ENCODE assay signal across 20 cellular contexts in genomic region chr13:65834897-65835296, GRCh38.
A peak's percentile ranks its signal among the peaks of the same experiment; 100 is the strongest.
DNase-seq lines count a peak whose midpoint lies in the region; ATAC-seq and TF ChIP-seq lines count a peak whose summit lies in the region.
"Had no signal": no experiment of that assay in that cellular context is flagged by ENCODE, and none has a peak within 500 bp of the region (broad histone marks: within the 10 kb centered on the region; RNA-seq: fewer than 3 reads in every experiment).

No MANE protein-coding gene starts in this region.

- no peaks in the 10 kb centered on the region for H3F3A ChIP-seq in SK-N-SH (replicated peaks; ENCODE audit: insufficient read depth)

- no peaks in the 10 kb centered on the region; a peak in 1 of 4 replicates for H3K4me1 ChIP-seq in SK-N-SH (ENCODE audit: control insufficient read depth in 1 of 2, insufficient read depth in 2 of 2, low read depth in 1 of 2, low read length in 1 of 2)
- H3K4me1 ChIP-seq: BE2C had no signal

- no peaks in the 10 kb centered on the region for H3K36me3 ChIP-seq in SK-N-SH (replicated peaks in 1 of 2; ENCODE audit: control insufficient read depth in 1 of 2, insufficient read depth in 2 of 2, low read length in 1 of 2)
- H3K36me3 ChIP-seq: BE2C had no signal

- H3K27me3 ChIP-seq in SK-N-SH (ENCODE audit: insufficient read depth) = no peaks in the 10 kb centered on the region
- H3K27me3 ChIP-seq: BE2C had no signal

- POLR2A ChIA-PET in SK-N-SH (lab: Yijun Ruan, JAX) = no interaction called here
- POLR2A ChIA-PET in HEK293T (lab: Yijun Ruan, JAX) = no interaction called here

- no peaks in the 10 kb centered on the region for H3K9me2 ChIP-seq in SK-N-SH

- TF ChIP-seq CTCF in SK-N-SH (IDR thresholded peaks at IDR 0.05) (no peak), choroid plexus epithelial cell (conservative IDR thresholded peaks at IDR 0.05; ENCODE audit: low read depth, low read length) (no peak)

- TF ChIP-seq EP300 in SK-N-SH (IDR thresholded peaks at IDR 0.05; ENCODE audit: borderline replicate concordance in 1 of 2, low read depth in 1 of 2, low read length in 1 of 2) = no peak

- H4K20me1 ChIP-seq in SK-N-SH (ENCODE audit: insufficient read depth) = no peaks in the 10 kb centered on the region

- no peaks in the 10 kb centered on the region for H3K79me2 ChIP-seq in SK-N-SH (ENCODE audit: insufficient read depth)

- no peak for ATAC-seq in HG03571 (IDR thresholded peaks at IDR 0.05; ENCODE audit: unreplicated experiment)

- no peaks in the 10 kb centered on the region for H3K9me3 ChIP-seq in SK-N-SH
- H3K9me3 ChIP-seq: BE2C had no signal

- 49% methylated on average over 2 of the region's 2 CpGs for WGBS in SK-N-SH (ENCODE audit: low lambda C conversion rate)

- H2AFZ ChIP-seq in SK-N-SH (ENCODE audit: low read depth) = peak overlapping the region; percentile 30; the same call in 1 of the 2 replicates
- H2AFZ ChIP-seq: GM23248 had no signal

- H3K27ac ChIP-seq in SK-N-SH (ENCODE audit: low read depth in 2 of 2, low read length in 1 of 2) = no peak overlapping the region
- H3K27ac ChIP-seq: GM23248 had no signal

- no peak for DNase-seq in SK-N-SH
- peak; percentile 34 for DNase-seq in choroid plexus epithelial cell (ENCODE audit: low read depth)
- DNase-seq in iris pigment epithelial cell (ENCODE audit: low read depth) = peak; percentile 47
- DNase-seq in DMS79 (lab: John Stamatoyannopoulos, UW) = no peak
- DNase-seq in HEK293T (ENCODE audit: extremely low spot score) = no peak
- DNase-seq in NCI-H1436 (lab: John Stamatoyannopoulos, UW) = no peak
- DNase-seq: ACHN; BE2C; C1 segment of cervical spinal cord; CD4-positive, CD25-positive, alpha-beta regulatory T cell; CD8-positive, alpha-beta memory T cell; COR-L47; DMS 273 treated with DMSO at 0.1 percent for 48 hours; DMS53; GDM1; GM23248; HCEC 1CT; HFFc6; KBM-7 had no signal

- CTCF ChIA-PET in SK-N-SH (lab: Yijun Ruan, JAX) (no interaction called here), HEK293T (lab: Yijun Ruan, JAX) (no interaction called here)

- H3K4me2 ChIP-seq in SK-N-SH = no peak overlapping the region

- H3K9ac ChIP-seq in SK-N-SH = no peak overlapping the region
- H3K9ac ChIP-seq: GM23248 had no signal

- no peak for TF ChIP-seq RAD21 in SK-N-SH (IDR thresholded peaks at IDR 0.05; ENCODE audit: low read length)

- H3K4me3 ChIP-seq in SK-N-SH (ENCODE audit: low read depth in 2 of 2, low read length in 1 of 2) = no peak overlapping the region
- no peak overlapping the region for H3K4me3 ChIP-seq in choroid plexus epithelial cell (ENCODE audit: low read depth, low read length)
- H3K4me3 ChIP-seq: GM23248 had no signal

TF ChIP-seq in SK-N-SH, 30 proteins besides CTCF, POLR2A, EP300 and RAD21:
- no peak for TF ChIP-seq NFIC (IDR thresholded peaks at IDR 0.05; ENCODE audit: borderline replicate concordance)
- TF ChIP-seq FOXM1 (IDR thresholded peaks at IDR 0.05; ENCODE audit: low read depth) = no peak
- no peak for TF ChIP-seq SIN3A (IDR thresholded peaks at IDR 0.05; ENCODE audit: borderline replicate concordance, low read depth, low read length)
- no peak for TF ChIP-seq MEF2A (IDR thresholded peaks at IDR 0.05; ENCODE audit: borderline replicate concordance, low read depth)
- TF ChIP-seq POLR2AphosphoS5 (IDR thresholded peaks at IDR 0.05; ENCODE audit: low read depth, low read length) = no peak

TF ChIP-seq in HEK293T, 16 proteins besides CTCF, POLR2A, EP300 and RAD21:
- TF ChIP-seq FOXA1 (IDR thresholded peaks at IDR 0.05) (no peak; the same call in 1 of the 2 replicates), CTBP1 (IDR thresholded peaks at IDR 0.05; ENCODE audit: borderline replicate concordance) (no peak), ZNF384 (IDR thresholded peaks at IDR 0.05) (no peak), ELF4 (IDR thresholded peaks at IDR 0.05) (no peak), FOXK2 (IDR thresholded peaks at IDR 0.05) (no peak), BHLHE40 (IDR thresholded peaks at IDR 0.05; ENCODE audit: borderline replicate concordance) (no peak), FOXM1 (IDR thresholded peaks at IDR 0.05; ENCODE audit: borderline replicate concordance) (no peak), NFRKB (IDR thresholded peaks at IDR 0.05) (no peak), LEF1 (IDR thresholded peaks at IDR 0.05; ENCODE audit: borderline replicate concordance) (no peak), L3MBTL2 (conservative IDR thresholded peaks at IDR 0.05) (no peak), PKNOX1 (IDR thresholded peaks at IDR 0.05) (no peak), HDGF (IDR thresholded peaks at IDR 0.05; ENCODE audit: borderline replicate concordance) (no peak), ARNT (IDR thresholded peaks at IDR 0.05) (no peak), TARDBP (IDR thresholded peaks at IDR 0.05) (no peak), SUZ12 (IDR thresholded peaks at IDR 0.05) (no peak), SP1 (IDR thresholded peaks at IDR 0.05) (no peak)

Comparison
In these comparisons a context has a peak if more than half of its experiments do, and no peak if none do; other contexts are left out.
1. DNase-seq: peak in choroid plexus epithelial cell (single experiment) and iris pigment epithelial cell (single experiment); none in SK-N-SH (single experiment), DMS79 (single experiment), HEK293T (single experiment) and NCI-H1436 (single experiment).